In genomic region chr17:42387663-42388380, GRCh38 we compare ENCODE assay signal across 8 cellular contexts. TPM values are rescaled to one million over a fixed set of nuclear protein-coding genes. Genes with fewer than 3 reads are reported as not detected.
DNase-seq lines count a peak whose midpoint lies in the region; FAIRE-seq and TF ChIP-seq lines count a peak whose summit lies in the region.

No MANE protein-coding gene starts in this region.

- TF ChIP-seq CTCF in fibroblast of pulmonary artery (IDR thresholded peaks at IDR 0.05; ENCODE audit: low read length, missing control alignments) (no peak), neural crest cell (conservative IDR thresholded peaks at IDR 0.05) (no peak), vagina (IDR thresholded peaks at IDR 0.05) (no peak)

- H3K27ac Mint-ChIP-seq in CD4-positive, alpha-beta memory T cell: peak overlapping the region; percentile 99 to 100 (median 100)
- peak overlapping the region; percentile 100 for H3K27ac Mint-ChIP-seq in activated T-cell treated with anti-CD3 and anti-CD28 coated beads, Interleukin-2, amount 50 U/mL, for 24 hours
- H3K27ac Mint-ChIP-seq in neural crest cell (ENCODE audit: unreplicated experiment): peak overlapping the region; percentile 97

- H3K36me3 ChIP-seq in CD4-positive, alpha-beta memory T cell (ENCODE audit: insufficient read depth, low read length): no peaks in the 10 kb centered on the region
- H3K36me3 ChIP-seq in vagina: no peaks in the 10 kb centered on the region

- peaks cover 28 to 61% (median 45%) of the 10 kb centered on the region in 4 donors for H3K4me1 Mint-ChIP-seq in CD4-positive, alpha-beta memory T cell
- H3K4me1 Mint-ChIP-seq in activated T-cell treated with anti-CD3 and anti-CD28 coated beads, Interleukin-2, amount 50 U/mL, for 24 hours (ENCODE audit: low read depth): peaks cover 59% of the 10 kb centered on the region
- peaks cover 20% of the 10 kb centered on the region for H3K4me1 Mint-ChIP-seq in neural crest cell

- POLR2A ChIA-PET in CD4-positive, alpha-beta memory T cell (lab: Charles Lee; ENCODE audit: partially characterized antibody): interaction anchor here (0.6 to 3.4 kb wide), 57 partner anchors 9 to 1740 kb away, joined by 3 to 58 read pairs (median 5); partner anchors contain the start of genes BECN1, DHX58, GHDC and KAT2A

- peak overlapping the region; percentile 93 to 99 (median 96) for H3K4me3 Mint-ChIP-seq in CD4-positive, alpha-beta memory T cell
- peak overlapping the region; percentile 91 for H3K4me3 Mint-ChIP-seq in activated T-cell treated with anti-CD3 and anti-CD28 coated beads, Interleukin-2, amount 50 U/mL, for 24 hours
- peak overlapping the region; percentile 99 for H3K4me3 Mint-ChIP-seq in neural crest cell

- no peaks in the 10 kb centered on the region for H3K9me3 ChIP-seq in CD4-positive, alpha-beta memory T cell (ENCODE audit: control insufficient read depth in 1 of 2, low read length in 2 of 2)
- H3K9me3 ChIP-seq in vagina: no peaks in the 10 kb centered on the region

- DNase-seq in CD4-positive, alpha-beta memory T cell: peak in 2 of 5 donors; percentile 32 to 33
- DNase-seq in H54 (ENCODE audit: insufficient read length, low spot score): no peak
- DNase-seq in NCI-H2227 (lab: John Stamatoyannopoulos, UW; ENCODE audit: unreplicated experiment): peak; percentile 54
- DNase-seq in activated T-cell treated with anti-CD3 and anti-CD28 coated beads, Interleukin-2, amount 50 U/mL, for 24 hours: peak; percentile 66
- no peak for DNase-seq in fibroblast of pulmonary artery (ENCODE audit: low read depth)
- peak; percentile 36 for DNase-seq in neural crest cell (ENCODE audit: low read depth, low spot score)
- no peak for DNase-seq in vagina (ENCODE audit: extremely low spot score in 2 of 2)
- no peak for DNase-seq in NCI-H446 (lab: John Stamatoyannopoulos, UW)

- H3K27me3 ChIP-seq in CD4-positive, alpha-beta memory T cell (ENCODE audit: insufficient read depth, low read length): no peaks in the 10 kb centered on the region
- no peaks in the 10 kb centered on the region for H3K27me3 ChIP-seq in vagina

- H3K36me3 Mint-ChIP-seq in CD4-positive, alpha-beta memory T cell: peaks cover 0 to 16% of the 10 kb centered on the region in 2 donors
- H3K36me3 Mint-ChIP-seq in activated T-cell treated with anti-CD3 and anti-CD28 coated beads, Interleukin-2, amount 50 U/mL, for 24 hours (ENCODE audit: low read depth): peaks cover 50% of the 10 kb centered on the region
- no peaks in the 10 kb centered on the region for H3K36me3 Mint-ChIP-seq in neural crest cell (ENCODE audit: low read depth)

- peaks cover 0 to 3% (median 0%) of the 10 kb centered on the region in 8 donors for H3K9me3 Mint-ChIP-seq in CD4-positive, alpha-beta memory T cell
- H3K9me3 Mint-ChIP-seq in activated T-cell treated with anti-CD3 and anti-CD28 coated beads, Interleukin-2, amount 50 U/mL, for 24 hours: no peaks in the 10 kb centered on the region
- no peaks in the 10 kb centered on the region for H3K9me3 Mint-ChIP-seq in neural crest cell

- CTCF ChIA-PET in CD4-positive, alpha-beta memory T cell (lab: Charles Lee; ENCODE audit: partially characterized antibody): interaction anchor here (0.6 to 2.4 kb wide), 17 partner anchors 9 to 1832 kb away, joined by 3 to 12 read pairs (median 4); partner anchors contain the start of genes DNAJC7, STAT5A and UBTF

- TF ChIP-seq POLR2A in H54 (IDR thresholded peaks at IDR 0.05; ENCODE audit: low read depth, low read length) (peak; percentile 30; the same call in 1 of the 2 replicates), vagina (IDR thresholded peaks at IDR 0.05) (peak in 1 of 2 donors; percentile 32)

- H3K27me3 Mint-ChIP-seq in CD4-positive, alpha-beta memory T cell: no peaks in the 10 kb centered on the region
- H3K27me3 Mint-ChIP-seq in activated T-cell treated with anti-CD3 and anti-CD28 coated beads, Interleukin-2, amount 50 U/mL, for 24 hours: no peaks in the 10 kb centered on the region
- H3K27me3 Mint-ChIP-seq in neural crest cell (ENCODE audit: low read depth): peaks cover 10% of the 10 kb centered on the region

- peak overlapping the region; percentile 99 for H3K27ac ChIP-seq in CD4-positive, alpha-beta memory T cell (ENCODE audit: low read depth, low read length)
- H3K27ac ChIP-seq in vagina: peak overlapping the region; percentile 99

- H3K4me3 ChIP-seq in CD4-positive, alpha-beta memory T cell (ENCODE audit: low read length in 2 of 2): peak overlapping the region; percentile 77 to 86
- H3K4me3 ChIP-seq in fibroblast of pulmonary artery (replicated peaks; ENCODE audit: low read depth, low read length) (peak overlapping the region; percentile 95), vagina (peak overlapping the region; percentile 68 to 96)

- no peak for FAIRE-seq in H54 (lab: Jason Lieb, UNC)

- intact Hi-C loops in CD4-positive, alpha-beta memory T cell (cut with micrococcal nuclease): loop anchor here (1.0 to 10.0 kb wide), 5 partner anchors 18 to 703 kb away; partner anchors contain the start of gene EIF1
- intact Hi-C loops in vagina (cut with DNase I): loop anchor here (5.0 kb wide), 1 partner anchor 41 kb away; no protein-coding TSS in a partner anchor

- H3K4me1 ChIP-seq in CD4-positive, alpha-beta memory T cell (ENCODE audit: insufficient read depth, low read length): peaks cover 45% of the 10 kb centered on the region
- H3K4me1 ChIP-seq in vagina: peaks cover 46% of the 10 kb centered on the region

RNA-seq across cellular contexts. Expression of gene STAT3, which starts 0.4 kb away (rescaled TPM):
- 100 to 1,000 TPM; 129 to 131 TPM for total RNA-seq in CD4-positive, alpha-beta memory T cell
- polyA plus RNA-seq in CD4-positive, alpha-beta memory T cell: 100 to 1,000 TPM; 103 to 147 TPM
- total RNA-seq in neural crest cell: 38.0 and 40.9 TPM in 2 replicates
- 210 TPM for total RNA-seq in vagina

RNA-seq across cellular contexts. Expression of gene CAVIN1, which starts 35.2 kb away (rescaled TPM):
- under 1 TPM; 0.52 to 0.61 TPM for total RNA-seq in CD4-positive, alpha-beta memory T cell
- 1 to 10 TPM in 1 of 2 donors, not detected in 1; 1.5 TPM for polyA plus RNA-seq in CD4-positive, alpha-beta memory T cell
- total RNA-seq in neural crest cell (0.09 and 0.14 TPM in 2 replicates), vagina (268 TPM)

Comparison
In these comparisons a context has a peak if more than half of its experiments do, and no peak if none do; other contexts are left out.
1. DNase-seq: peak in NCI-H2227 (single experiment), activated T-cell treated with anti-CD3 and anti-CD28 coated beads, Interleukin-2, amount 50 U/mL, for 24 hours (single experiment) and neural crest cell (single experiment); none in H54 (single experiment), fibroblast of pulmonary artery (single experiment), vagina (0 of 2) and NCI-H446 (0 of 2).
2. RNA of gene CAVIN1, which starts 35.2 kb away (total RNA-seq): 268 TPM in vagina (single experiment); 0.52 to 0.61 TPM in CD4-positive, alpha-beta memory T cell and 0.09 to 0.14 TPM in neural crest cell; every median in the first group is over 100 times any median in the second.
3. Peak in every context shown above with its lines, with median percentiles within 50 percentile points of each other: H3K4me3 ChIP-seq, H3K27ac Mint-ChIP-seq and H3K4me3 Mint-ChIP-seq.